In genomic region chr6:168885741-168886140, GRCh38 we compare ENCODE assay signal across 27 cellular contexts.
"Had no signal": no experiment of that assay in that cellular context is flagged by ENCODE, and none has a peak within 500 bp of the region (broad histone marks: within the 10 kb centered on the region; RNA-seq: fewer than 3 reads in every experiment).

No MANE protein-coding gene starts in this region.

- H3K27me3 ChIP-seq: uterus had no signal

- H3K4me3 Mint-ChIP-seq: memory B cell; mesothelial cell of epicardium; neural progenitor cell; stimulated activated naive B cell treated with anti-CD40 and anti-IgM and Interleukin-4, amounts not matched to agents 10 μg/mL and 1 μg/mL and 100 μg/mL, for 72 hours; stimulated activated naive CD8-positive, alpha-beta T cell treated with anti-CD3 and anti-CD28 coated beads, Interleukin-15, Interleukin-2, amounts not matched to agents 100 ng/mL and 50 ng/mL, for 24 hours had no signal

- H3K4me1 ChIP-seq: neural progenitor cell, upper lobe of right lung, uterus had no signal

- H3K4me3 ChIP-seq: coronary artery, esophagus squamous epithelium, heart right ventricle, lung, mucosa of descending colon, neural progenitor cell, thoracic aorta, tibial nerve, upper lobe of right lung, uterus had no signal

- H3K4me1 Mint-ChIP-seq: neural progenitor cell had no signal

- H2AFZ ChIP-seq: neural progenitor cell had no signal

- H3K4me2 ChIP-seq: neural progenitor cell had no signal

- H3K9me3 Mint-ChIP-seq: effector memory CD8-positive, alpha-beta T cell; immature natural killer cell; mesothelial cell of epicardium; nephron; neural progenitor cell; stimulated activated naive B cell treated with anti-CD40 and anti-IgM and Interleukin-4, amounts not matched to agents 10 μg/mL and 1 μg/mL and 100 μg/mL, for 72 hours; stimulated activated naive CD8-positive, alpha-beta T cell treated with anti-CD3 and anti-CD28 coated beads, Interleukin-15, Interleukin-2, amounts not matched to agents 100 ng/mL and 50 ng/mL, for 24 hours had no signal

- H3K36me3 Mint-ChIP-seq: memory B cell; mesothelial cell of epicardium; naive thymus-derived CD4-positive, alpha-beta T cell; neural progenitor cell; stimulated activated naive B cell treated with anti-CD40 and anti-IgM and Interleukin-4, amounts not matched to agents 10 μg/mL and 1 μg/mL and 100 μg/mL, for 72 hours had no signal

- DNase-seq: effector memory CD8-positive, alpha-beta T cell; erythroblast; esophagus squamous epithelium; foreskin melanocyte; glutamatergic neuron; heart right ventricle; hypothalamus; immature natural killer cell; mucosa of descending colon; naive thymus-derived CD4-positive, alpha-beta T cell; nucleus accumbens; retina; small intestine; stimulated activated CD4-positive, alpha-beta T cell treated with anti-CD3 and anti-CD28 coated beads, Interleukin-15, amount 100 ng/mL, for 24 hours; stimulated activated CD4-positive, alpha-beta T cell treated with anti-CD3 and anti-CD28 coated beads, Interleukin-2, amount 100 ng/mL, for 48 hours; stimulated activated naive B cell treated with anti-CD40 and anti-IgM and Interleukin-4, amounts not matched to agents 10 μg/mL and 1 μg/mL and 100 μg/mL, for 72 hours; upper lobe of right lung; uterus had no signal

- H3K27ac ChIP-seq: coronary artery, esophagus squamous epithelium, neural progenitor cell, thoracic aorta, tibial nerve, upper lobe of right lung, uterus had no signal

- H3K27ac Mint-ChIP-seq: memory B cell; mesothelial cell of epicardium; neural progenitor cell; stimulated activated naive B cell treated with anti-CD40 and anti-IgM and Interleukin-4, amounts not matched to agents 10 μg/mL and 1 μg/mL and 100 μg/mL, for 72 hours; stimulated activated naive CD8-positive, alpha-beta T cell treated with anti-CD3 and anti-CD28 coated beads, Interleukin-15, Interleukin-2, amounts not matched to agents 100 ng/mL and 50 ng/mL, for 24 hours had no signal

- H3K9me3 ChIP-seq: esophagus squamous epithelium, heart right ventricle, mucosa of descending colon, thoracic aorta, tibial nerve, upper lobe of right lung, uterus had no signal

- H3K9ac ChIP-seq: neural progenitor cell had no signal

- H3K36me3 ChIP-seq: esophagus squamous epithelium, heart right ventricle, neural progenitor cell, thoracic aorta, tibial nerve, upper lobe of right lung, uterus had no signal
